In the genomic region with DNA sequence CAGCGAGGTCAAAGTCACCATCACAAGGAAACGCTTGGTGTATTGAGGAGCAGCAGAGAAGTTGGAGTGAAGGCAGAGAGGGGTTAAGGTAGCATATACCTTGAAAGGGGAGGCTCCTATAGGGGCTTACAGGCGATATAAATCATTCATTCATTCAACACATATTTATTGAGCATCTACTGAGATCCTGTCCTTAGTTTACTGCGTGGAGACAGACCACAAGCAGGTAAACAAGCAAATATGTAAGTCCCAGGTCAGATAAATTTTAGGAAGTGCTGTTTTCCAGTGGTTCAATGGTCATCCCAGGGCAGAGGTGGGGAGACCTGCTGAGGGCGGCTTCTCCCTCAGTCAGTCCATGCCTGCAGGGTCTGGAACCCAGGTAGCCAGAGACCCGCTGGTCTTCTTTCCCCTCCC, we compare ENCODE assay signal across 8 cellular contexts. TPM values are rescaled to one million over a fixed set of nuclear protein-coding genes. Genes with fewer than 3 reads are reported as not detected.
A peak's percentile ranks its signal among the peaks of the same experiment; 100 is the strongest.
DNase-seq lines count a peak whose midpoint lies in the region; ATAC-seq and TF ChIP-seq lines count a peak whose summit lies in the region.

No MANE protein-coding gene starts in this region.

- no peaks in the 10 kb centered on the region for H3K27me3 Mint-ChIP-seq in CD4-positive, alpha-beta T cell
- H3K27me3 Mint-ChIP-seq in effector memory CD8-positive, alpha-beta T cell = no peaks in the 10 kb centered on the region

- peak overlapping the region; percentile 89 for H3K4me3 Mint-ChIP-seq in CD4-positive, alpha-beta T cell
- peak overlapping the region; percentile 85 to 92 for H3K4me3 Mint-ChIP-seq in effector memory CD8-positive, alpha-beta T cell

- peaks cover 6% of the 10 kb centered on the region for H3K4me1 ChIP-seq in osteoblast (ENCODE audit: insufficient read depth, low read length)

- TF ChIP-seq CTCF in CD4-positive, alpha-beta T cell (IDR thresholded peaks at IDR 0.05) = no peak
- TF ChIP-seq CTCF in osteoblast (IDR thresholded peaks at IDR 0.05; ENCODE audit: extremely low read depth, low read depth, low read length) = no peak

- H3K4me1 Mint-ChIP-seq in CD4-positive, alpha-beta T cell (ENCODE audit: low read depth) = peaks cover 13% of the 10 kb centered on the region
- H3K4me1 Mint-ChIP-seq in effector memory CD8-positive, alpha-beta T cell (ENCODE audit: low read depth in 2 of 2) = peaks cover 10% of the 10 kb centered on the region in 2 donors

- no peaks in the 10 kb centered on the region for H3K27me3 ChIP-seq in CD4-positive, alpha-beta T cell (ENCODE audit: control insufficient read depth, insufficient read depth, low read length)
- H3K27me3 ChIP-seq in osteoblast (ENCODE audit: insufficient read depth, low read length) = no peaks in the 10 kb centered on the region

- H3K4me3 ChIP-seq in osteoblast (ENCODE audit: insufficient read depth, low read length) = peak overlapping the region; percentile 87

- intact Hi-C loops in CD4-positive, alpha-beta T cell (cut with DNase I, micrococcal nuclease) = no loop called here

- H2AFZ ChIP-seq in osteoblast (ENCODE audit: low read length) = peak overlapping the region; percentile 85

- no peak overlapping the region for H3K27ac Mint-ChIP-seq in CD4-positive, alpha-beta T cell
- H3K27ac Mint-ChIP-seq in effector memory CD8-positive, alpha-beta T cell = peak overlapping the region; percentile 80 to 83

- H3K9me3 ChIP-seq in CD4-positive, alpha-beta T cell (ENCODE audit: control insufficient read depth, low read length) = no peaks in the 10 kb centered on the region
- no peaks in the 10 kb centered on the region for H3K9me3 ChIP-seq in osteoblast (ENCODE audit: low read depth, low read length)

- H3K36me3 ChIP-seq in osteoblast (ENCODE audit: insufficient read depth, low read length) = no peaks in the 10 kb centered on the region

- POLR2A ChIA-PET in CD4-positive, alpha-beta T cell (lab: Charles Lee) = no interaction called here

- no peak overlapping the region for H3K27ac ChIP-seq in CD4-positive, alpha-beta T cell (ENCODE audit: low read depth, low read length)
- no peak overlapping the region for H3K27ac ChIP-seq in osteoblast (ENCODE audit: low read depth, low read length)
- H3K27ac ChIP-seq in substantia nigra (ENCODE audit: low read depth, low read length, poor library complexity, severe bottlenecking) = no peak overlapping the region

- H3K9me3 Mint-ChIP-seq in CD4-positive, alpha-beta T cell = no peaks in the 10 kb centered on the region
- no peaks in the 10 kb centered on the region for H3K9me3 Mint-ChIP-seq in effector memory CD8-positive, alpha-beta T cell

- peak overlapping the region; percentile 95 for H3K4me2 ChIP-seq in osteoblast (ENCODE audit: insufficient read depth, low read length)

- ATAC-seq in CD4-positive, alpha-beta T cell (ENCODE audit: poor library complexity) = no peak
- ATAC-seq in effector memory CD8-positive, alpha-beta T cell (replicated peaks) = no peak
- ATAC-seq in HG03469 (IDR thresholded peaks at IDR 0.05; ENCODE audit: unreplicated experiment) (no peak), HG02870 (IDR thresholded peaks at IDR 0.05; ENCODE audit: unreplicated experiment) (no peak)

- DNase-seq in CD4-positive, alpha-beta T cell = no peak
- DNase-seq in NAMALWA (ENCODE audit: low spot score) = peak; percentile 18
- DNase-seq in effector memory CD8-positive, alpha-beta T cell = no peak
- DNase-seq in osteoblast (ENCODE audit: insufficient read length, low spot score, missing footprints) = no peak
- DNase-seq in NCI-H1048 (lab: John Stamatoyannopoulos, UW) = no peak
- no peak for DNase-seq in substantia nigra (lab: John Stamatoyannopoulos, UW)

- H3K36me3 Mint-ChIP-seq in CD4-positive, alpha-beta T cell (ENCODE audit: low read depth) = no peaks in the 10 kb centered on the region
- no peaks in the 10 kb centered on the region for H3K36me3 Mint-ChIP-seq in effector memory CD8-positive, alpha-beta T cell (ENCODE audit: insufficient read depth)

- no peaks in the 10 kb centered on the region for H4K20me1 ChIP-seq in osteoblast (ENCODE audit: insufficient read depth, low read length)

- H3K79me2 ChIP-seq in osteoblast (ENCODE audit: insufficient read depth, low read length) = peaks cover 25% of the 10 kb centered on the region

- CTCF ChIA-PET in CD4-positive, alpha-beta T cell (lab: Charles Lee) = no interaction called here

RNA-seq across cellular contexts. Expression of a gene that starts 0.8 kb away (rescaled TPM):
- under 1 TPM; 0.28 to 0.33 TPM for total RNA-seq in CD4-positive, alpha-beta T cell
- total RNA-seq in osteoblast = 2.4 and 2.5 TPM in 2 replicates

RNA-seq across cellular contexts. Expression of a gene that starts 18.2 kb away (rescaled TPM):
- 10 to 100 TPM; 30.3 to 30.4 TPM for total RNA-seq in CD4-positive, alpha-beta T cell
- total RNA-seq in osteoblast = 61.2 and 69.2 TPM in 2 replicates

RNA-seq across cellular contexts. Expression of a gene that starts 58.3 kb away (rescaled TPM):
- 100 to 1,000 TPM; 130 TPM for total RNA-seq in CD4-positive, alpha-beta T cell
- total RNA-seq in osteoblast = 74.8 and 80.3 TPM in 2 replicates
